In the genomic region with DNA sequence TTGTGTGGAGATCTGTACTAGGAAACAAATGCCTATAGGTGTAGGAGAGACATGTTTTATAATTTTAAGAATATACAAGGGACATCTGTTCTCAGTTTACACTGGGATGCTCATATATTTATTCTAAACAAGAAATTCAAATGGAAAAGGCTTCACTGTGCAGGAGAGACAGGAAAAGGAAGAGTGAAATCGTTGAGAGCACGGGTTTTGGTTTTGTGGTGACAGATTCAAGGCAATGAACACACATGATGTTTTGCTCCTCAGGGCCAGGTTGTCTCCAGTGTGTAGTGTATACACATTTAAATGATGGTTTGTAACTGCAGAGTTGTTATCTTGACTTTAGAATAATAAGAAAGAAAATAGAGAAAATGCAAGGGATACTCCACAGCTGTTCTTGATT, we compare ENCODE assay signal across 11 cellular contexts.
DNase-seq lines count a peak whose midpoint lies in the region; ATAC-seq and TF ChIP-seq lines count a peak whose summit lies in the region.
"Had no signal": no experiment of that assay in that cellular context is flagged by ENCODE, and none has a peak within 500 bp of the region (broad histone marks: within the 10 kb centered on the region; RNA-seq: fewer than 3 reads in every experiment).

No MANE protein-coding gene starts in this region.

- no peak for ATAC-seq in activated CD4-positive, CD25-positive, alpha-beta regulatory T cell treated with anti-CD3 and anti-CD28 coated beads, Interleukin-2, amount 50 U/mL, for 24 hours

- H3K4me1 ChIP-seq in Peyer's patch, result peaks cover 0 to 14% (median 2%) of the 10 kb centered on the region in 4 donors

- H3K9me3 Mint-ChIP-seq in activated naive CD4-positive, alpha-beta T cell treated with anti-CD3 and anti-CD28 coated beads, Interleukin-2, amount 10 ng/mL, durations not matched to agents 7 days and 5 days, result no peaks in the 10 kb centered on the region
- H3K9me3 Mint-ChIP-seq in glutamatergic neuron (ENCODE audit: unreplicated experiment) (peaks cover 6% of the 10 kb centered on the region), type B pancreatic cell (peaks cover 3% of the 10 kb centered on the region)
- H3K9me3 Mint-ChIP-seq: HFFc6 had no signal

- CTCF ChIA-PET in activated naive CD4-positive, alpha-beta T cell treated with anti-CD3 and anti-CD28 coated beads, Interleukin-2, amount 10 ng/mL, durations not matched to agents 7 days and 5 days (lab: Charles Lee), result interaction anchor here (0.8 to 11.8 kb wide), 16 partner anchors 8 to 199 kb away, joined by 3 to 135 read pairs (median 9); no protein-coding TSS in a partner anchor

- H3K36me3 ChIP-seq in Peyer's patch, result no peaks in the 10 kb centered on the region

- H3K27ac ChIP-seq in Peyer's patch, result peak overlapping the region in 1 of 4 donors; percentile 86

- H3K36me3 Mint-ChIP-seq in activated naive CD4-positive, alpha-beta T cell treated with anti-CD3 and anti-CD28 coated beads, Interleukin-2, amount 10 ng/mL, durations not matched to agents 7 days and 5 days, result peaks cover 8% of the 10 kb centered on the region
- H3K36me3 Mint-ChIP-seq in glutamatergic neuron (ENCODE audit: unreplicated experiment) (peaks cover 4% of the 10 kb centered on the region), type B pancreatic cell (no peaks in the 10 kb centered on the region)

- DNase-seq in activated naive CD4-positive, alpha-beta T cell treated with anti-CD3 and anti-CD28 coated beads, Interleukin-2, amount 10 ng/mL, durations not matched to agents 7 days and 5 days, result peak; percentile 56
- DNase-seq in activated naive CD4-positive, alpha-beta T cell treated with anti-CD3 and anti-CD28 coated beads, Interleukin-2, amount 50 U/mL, for 16 hours, result no peak
- DNase-seq in Peyer's patch (peak in 2 of 3 donors; percentile 62 to 65), glutamatergic neuron (no peak), type B pancreatic cell (ENCODE audit: extremely low spot score, unreplicated experiment) (no peak), OCI-M2 (lab: John Stamatoyannopoulos, UW; ENCODE audit: unreplicated experiment) (no peak), DMS79 treated with DMSO at 0.1 percent for 48 hours (lab: John Stamatoyannopoulos, UW) (no peak)
- DNase-seq: HFFc6, NCI-H1105 treated with DMSO at 0.1 percent for 48 hours had no signal

- H3K27ac Mint-ChIP-seq in activated naive CD4-positive, alpha-beta T cell treated with anti-CD3 and anti-CD28 coated beads, Interleukin-2, amount 10 ng/mL, durations not matched to agents 7 days and 5 days, result peak overlapping the region; percentile 99
- no peak overlapping the region for H3K27ac Mint-ChIP-seq in glutamatergic neuron (ENCODE audit: unreplicated experiment)
- H3K27ac Mint-ChIP-seq in type B pancreatic cell, result peak overlapping the region; percentile 93
- H3K27ac Mint-ChIP-seq: HFFc6 had no signal

- H3K9me3 ChIP-seq in Peyer's patch, result no peaks in the 10 kb centered on the region

- TF ChIP-seq CTCF in Peyer's patch (IDR thresholded peaks at IDR 0.05) (no peak), glutamatergic neuron (IDR thresholded peaks at IDR 0.05; ENCODE audit: partially characterized antibody, unreplicated experiment) (no peak), type B pancreatic cell (conservative IDR thresholded peaks at IDR 0.05) (no peak)

- no peak overlapping the region for H3K4me3 ChIP-seq in Peyer's patch

- no peak for TF ChIP-seq POLR2A in Peyer's patch (IDR thresholded peaks at IDR 0.05)

- no peaks in the 10 kb centered on the region for H3K27me3 ChIP-seq in Peyer's patch
- H3K27me3 ChIP-seq: dorsolateral prefrontal cortex had no signal

- peak overlapping the region; percentile 76 for H3K4me3 Mint-ChIP-seq in activated naive CD4-positive, alpha-beta T cell treated with anti-CD3 and anti-CD28 coated beads, Interleukin-2, amount 10 ng/mL, durations not matched to agents 7 days and 5 days
- H3K4me3 Mint-ChIP-seq in glutamatergic neuron (ENCODE audit: unreplicated experiment) (peak overlapping the region; percentile 90), type B pancreatic cell (peak overlapping the region; percentile 87)

- peaks cover 4% of the 10 kb centered on the region for H3K27me3 Mint-ChIP-seq in activated naive CD4-positive, alpha-beta T cell treated with anti-CD3 and anti-CD28 coated beads, Interleukin-2, amount 10 ng/mL, durations not matched to agents 7 days and 5 days
- H3K27me3 Mint-ChIP-seq in glutamatergic neuron (ENCODE audit: unreplicated experiment) (peaks cover 4% of the 10 kb centered on the region), type B pancreatic cell (peaks cover 22% of the 10 kb centered on the region)

- H3K4me1 Mint-ChIP-seq in activated naive CD4-positive, alpha-beta T cell treated with anti-CD3 and anti-CD28 coated beads, Interleukin-2, amount 10 ng/mL, durations not matched to agents 7 days and 5 days, result peaks cover 78% of the 10 kb centered on the region
- H3K4me1 Mint-ChIP-seq in glutamatergic neuron (ENCODE audit: low read depth, unreplicated experiment) (peaks cover 21% of the 10 kb centered on the region), type B pancreatic cell (ENCODE audit: unreplicated experiment) (peaks cover 25% of the 10 kb centered on the region)

Comparison
In these comparisons a context has a peak if more than half of its experiments do, and no peak if none do; other contexts are left out.
1. DNase-seq: peak in activated naive CD4-positive, alpha-beta T cell treated with anti-CD3 and anti-CD28 coated beads, Interleukin-2, amount 10 ng/mL, durations not matched to agents 7 days and 5 days (single experiment) and Peyer's patch (2 of 3); none in activated naive CD4-positive, alpha-beta T cell treated with anti-CD3 and anti-CD28 coated beads, Interleukin-2, amount 50 U/mL, for 16 hours (single experiment), glutamatergic neuron (single experiment), type B pancreatic cell (single experiment), OCI-M2 (single experiment) and DMS79 treated with DMSO at 0.1 percent for 48 hours (single experiment).
2. Peak in every context shown above with its lines, with median percentiles within 50 percentile points of each other: H3K4me3 Mint-ChIP-seq.